In genomic region chr2:61141151-61141550, GRCh38 we compare ENCODE assay signal across 21 cellular contexts. TPM values are rescaled to one million over a fixed set of nuclear protein-coding genes. Genes with fewer than 3 reads are reported as not detected.
DNase-seq lines count a peak whose midpoint lies in the region; ATAC-seq and TF ChIP-seq lines count a peak whose summit lies in the region.
"Had no signal": no experiment of that assay in that cellular context is flagged by ENCODE, and none has a peak within 500 bp of the region (broad histone marks: within the 10 kb centered on the region; RNA-seq: fewer than 3 reads in every experiment).

No MANE protein-coding gene starts in this region.

- H3K4me1 ChIP-seq in right atrium auricular region = peaks cover 0 to 7% of the 10 kb centered on the region in 2 donors
- peaks cover 16% of the 10 kb centered on the region for H3K4me1 ChIP-seq in HAP-1
- H3K4me1 ChIP-seq: A549, BE2C had no signal

- H3K36me3 Mint-ChIP-seq in neural crest cell (ENCODE audit: low read depth) = peaks cover 5% of the 10 kb centered on the region
- H3K36me3 Mint-ChIP-seq: CD14-positive monocyte had no signal

- DNase-seq in cardiac septum (ENCODE audit: low spot score) (peak; percentile 17), right atrium auricular region (ENCODE audit: low spot score) (no peak), HAP-1 (ENCODE audit: low spot score in 2 of 2) (peak; percentile 34 to 66), neural crest cell (ENCODE audit: low read depth, low spot score) (no peak), GOT3 (lab: John Stamatoyannopoulos, UW) (no peak)
- DNase-seq: 8988T; ACHN; AML-193; BE2C; CD4-positive, alpha-beta T cell; CD8-positive, alpha-beta memory T cell; DMS 273 treated with DMSO at 0.1 percent for 48 hours; DMS79; EL; GF-D8; HCEC 1CT had no signal

- H3K36me3 ChIP-seq in right atrium auricular region (no peaks in the 10 kb centered on the region), HAP-1 (replicated peaks) (no peaks in the 10 kb centered on the region)
- H3K36me3 ChIP-seq: BE2C had no signal

- H3K9me3 Mint-ChIP-seq in neural crest cell = peaks cover 4% of the 10 kb centered on the region
- H3K9me3 Mint-ChIP-seq: CD4-positive, alpha-beta T cell; CD8-positive, alpha-beta memory T cell had no signal

- H3K27ac ChIP-seq in right atrium auricular region = no peak overlapping the region
- H3K27ac ChIP-seq: A549; BLaER1 treated with 17β-estradiol and CSF1 and Interleukin-3, amounts not matched to agents 10 nM and 100 nM had no signal

- H3K4me1 Mint-ChIP-seq in neural crest cell = peaks cover 6% of the 10 kb centered on the region

- H3K27me3 Mint-ChIP-seq in neural crest cell (ENCODE audit: low read depth) = no peaks in the 10 kb centered on the region
- H3K27me3 Mint-ChIP-seq: CD4-positive, alpha-beta T cell had no signal

- H3K4me3 ChIP-seq in right atrium auricular region (no peak overlapping the region), HAP-1 (no peak overlapping the region)
- H3K4me3 ChIP-seq: A549; BLaER1 treated with 17β-estradiol and CSF1 and Interleukin-3, amounts not matched to agents 10 nM and 100 nM; GM23338 had no signal

- no peak for ATAC-seq in HG02588 (IDR thresholded peaks at IDR 0.05; ENCODE audit: unreplicated experiment)
- ATAC-seq: A549, GM23338 had no signal

- no peaks in the 10 kb centered on the region for H3K9me3 ChIP-seq in right atrium auricular region
- no peaks in the 10 kb centered on the region for H3K9me3 ChIP-seq in HAP-1
- H3K9me3 ChIP-seq: A549, BE2C had no signal

- in situ Hi-C loops in HAP-1 (cut with MboI; ENCODE audit: low sequenced_read_pairs) = no loop called here

- H3K4me3 Mint-ChIP-seq in neural crest cell = peak overlapping the region; percentile 8
- H3K4me3 Mint-ChIP-seq: CD14-positive monocyte; CD4-positive, alpha-beta T cell; GM23338 had no signal

- TF ChIP-seq CTCF in right atrium auricular region (IDR thresholded peaks at IDR 0.05) = no peak
- TF ChIP-seq CTCF in neural crest cell (conservative IDR thresholded peaks at IDR 0.05) = no peak

- H3K27me3 ChIP-seq in right atrium auricular region (no peaks in the 10 kb centered on the region), HAP-1 (ENCODE audit: low read depth) (no peaks in the 10 kb centered on the region; the same call in 1 of the 2 replicates)
- H3K27me3 ChIP-seq: BE2C; BLaER1 treated with 17β-estradiol and CSF1 and Interleukin-3, amounts not matched to agents 10 nM and 100 nM had no signal

- intact Hi-C loops in cardiac septum (cut with DNase I) = no loop called here

- no peak overlapping the region for H3K27ac Mint-ChIP-seq in neural crest cell (ENCODE audit: unreplicated experiment)
- H3K27ac Mint-ChIP-seq: CD4-positive, alpha-beta T cell; GM23338 had no signal

RNA-seq across cellular contexts. Expression of gene C2orf74, which starts 20.8 kb away (rescaled TPM):
- total RNA-seq in cardiac septum = 31.7 TPM
- 10 to 100 TPM; 28.0 to 51.3 TPM for total RNA-seq in right atrium auricular region
- total RNA-seq in neural crest cell = 9.0 and 10.0 TPM in 2 replicates

Comparison
In these comparisons a context has a peak if more than half of its experiments do, and no peak if none do; other contexts are left out.
1. DNase-seq: peak in cardiac septum (single experiment) and HAP-1 (2 of 2); none in right atrium auricular region (single experiment), neural crest cell (single experiment) and GOT3 (single experiment).